In genomic region chr6:52362443-52363221, GRCh38 we compare ENCODE assay signal across 8 cellular contexts. TPM values are rescaled to one million over a fixed set of nuclear protein-coding genes. Genes with fewer than 3 reads are reported as not detected.
DNase-seq lines count a peak whose midpoint lies in the region; ATAC-seq lines count a peak whose summit lies in the region.

No MANE protein-coding gene starts in this region.

- peaks cover 36% of the 10 kb centered on the region for H3K4me1 Mint-ChIP-seq in T-helper 17 cell

- ATAC-seq in GM19452 (IDR thresholded peaks at IDR 0.05; ENCODE audit: unreplicated experiment), result peak; percentile 34
- ATAC-seq in HG03558 (IDR thresholded peaks at IDR 0.05; ENCODE audit: extremely low read depth, unreplicated experiment), result peak; percentile 23
- peak; percentile 61 for ATAC-seq in T-helper 17 cell
- peak; percentile 40 for ATAC-seq in left lobe of liver

- peak overlapping the region; percentile 99 for H3K4me3 Mint-ChIP-seq in T-helper 17 cell

- H3K9me3 ChIP-seq in T-helper 17 cell (ENCODE audit: control insufficient read depth, low read length, poor library complexity, severe bottlenecking), result no peaks in the 10 kb centered on the region

- peak overlapping the region; percentile 95 for H3K27ac ChIP-seq in caudate nucleus (ENCODE audit: low read depth, low read length)

- DNase-seq in D341Med (ENCODE audit: low spot score), result peak; percentile 43
- DNase-seq in T-helper 17 cell, result peak; percentile 17 to 41 (median 34)
- DNase-seq in caudate nucleus (lab: John Stamatoyannopoulos, UW), result peak in 47 of 61 donors; percentile 13 to 82 (median 58)
- DNase-seq in left lobe of liver (ENCODE audit: low spot score), result peak; percentile 46
- DNase-seq in stimulated activated CD4-positive, alpha-beta T cell treated with anti-CD3 and anti-CD28 coated beads, Interleukin-4, amount 100 ng/mL, for 24 hours, result peak; percentile 42
- DNase-seq in foreskin melanocyte, result no peak

- H3K36me3 Mint-ChIP-seq in T-helper 17 cell (ENCODE audit: low read depth), result peaks cover 4% of the 10 kb centered on the region

- H3K27ac Mint-ChIP-seq in T-helper 17 cell, result peak overlapping the region; percentile 99

- H3K27me3 Mint-ChIP-seq in T-helper 17 cell, result no peaks in the 10 kb centered on the region

RNA-seq across cellular contexts. Expression of gene PAQR8, which starts 0.7 kb away (rescaled TPM):
- total RNA-seq in T-helper 17 cell (1 to 10 TPM; 3.6 to 7.7 TPM), left lobe of liver (0.75 TPM)

RNA-seq across cellular contexts. Expression of gene EFHC1, which starts 57.5 kb away (rescaled TPM):
- total RNA-seq in T-helper 17 cell (1 to 10 TPM; 5.3 to 7.5 TPM), left lobe of liver (3.9 TPM)
